In the genomic region with DNA sequence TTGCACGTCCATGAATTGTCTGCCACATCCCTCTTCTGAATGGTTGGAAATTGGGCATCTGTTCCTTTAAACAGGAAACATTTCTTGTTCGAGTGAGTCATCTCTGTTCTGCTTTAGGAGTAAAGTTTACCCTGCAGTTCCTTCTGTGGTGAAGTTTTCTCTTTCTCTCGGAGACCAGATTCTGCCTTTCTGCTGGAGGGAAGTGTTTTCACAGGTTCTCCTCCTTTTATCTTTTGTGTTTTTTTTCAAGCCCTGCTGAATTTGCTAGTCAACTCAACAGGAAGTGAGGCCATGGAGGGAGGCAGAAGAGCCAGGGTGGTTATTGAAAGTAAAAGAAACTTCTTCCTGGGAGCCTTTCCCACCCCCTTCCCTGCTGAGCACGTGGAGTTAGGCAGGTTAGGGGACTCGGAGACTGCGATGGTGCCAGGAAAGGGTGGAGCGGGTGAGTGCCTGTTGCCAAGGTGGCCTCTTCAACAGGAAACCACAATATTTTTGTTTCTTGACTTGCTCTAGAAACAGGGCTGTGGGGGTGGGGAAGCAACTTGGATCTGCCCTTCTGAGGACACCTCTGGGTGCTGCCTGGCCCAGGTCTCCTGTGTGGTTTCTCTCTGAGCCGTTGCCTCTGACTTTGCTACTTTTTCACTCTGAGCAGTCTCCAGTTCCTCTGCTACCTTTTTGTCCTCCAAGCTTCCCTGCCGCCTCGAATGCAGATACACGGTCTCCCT, we compare ENCODE assay signal across 1 cellular context.
TF ChIP-seq lines count a peak whose summit lies in the region.

No MANE protein-coding gene starts in this region.

TF ChIP-seq in K562, 482 proteins besides CTCF, POLR2A, EP300 and RAD21 (continued from another document):
- TF ChIP-seq, protein P1, sequence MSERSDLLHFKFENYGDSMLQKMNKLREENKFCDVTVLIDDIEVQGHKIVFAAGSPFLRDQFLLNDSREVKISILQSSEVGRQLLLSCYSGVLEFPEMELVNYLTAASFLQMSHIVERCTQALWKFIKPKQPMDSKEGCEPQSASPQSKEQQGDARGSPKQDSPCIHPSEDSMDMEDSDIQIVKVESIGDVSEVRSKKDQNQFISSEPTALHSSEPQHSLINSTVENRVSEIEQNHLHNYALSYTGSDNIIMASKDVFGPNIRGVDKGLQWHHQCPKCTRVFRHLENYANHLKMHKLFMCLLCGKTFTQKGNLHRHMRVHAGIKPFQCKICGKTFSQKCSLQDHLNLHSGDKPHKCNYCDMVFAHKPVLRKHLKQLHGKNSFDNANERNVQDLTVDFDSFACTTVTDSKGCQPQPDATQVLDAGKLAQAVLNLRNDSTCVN (CRISPR knock-in tag; IDR thresholded peaks at IDR 0.05) = 0 out of 2 replicates have a peak, but pooled peaks have one; percentile 3
- TF ChIP-seq RFX1 (IDR thresholded peaks at IDR 0.05) = peak; percentile 34; the same call in 1 of the 2 replicates
- TF ChIP-seq ATF7 (IDR thresholded peaks at IDR 0.05) = peak; percentile 43; the same call in 1 of the 2 replicates
- TF ChIP-seq, protein P2, sequence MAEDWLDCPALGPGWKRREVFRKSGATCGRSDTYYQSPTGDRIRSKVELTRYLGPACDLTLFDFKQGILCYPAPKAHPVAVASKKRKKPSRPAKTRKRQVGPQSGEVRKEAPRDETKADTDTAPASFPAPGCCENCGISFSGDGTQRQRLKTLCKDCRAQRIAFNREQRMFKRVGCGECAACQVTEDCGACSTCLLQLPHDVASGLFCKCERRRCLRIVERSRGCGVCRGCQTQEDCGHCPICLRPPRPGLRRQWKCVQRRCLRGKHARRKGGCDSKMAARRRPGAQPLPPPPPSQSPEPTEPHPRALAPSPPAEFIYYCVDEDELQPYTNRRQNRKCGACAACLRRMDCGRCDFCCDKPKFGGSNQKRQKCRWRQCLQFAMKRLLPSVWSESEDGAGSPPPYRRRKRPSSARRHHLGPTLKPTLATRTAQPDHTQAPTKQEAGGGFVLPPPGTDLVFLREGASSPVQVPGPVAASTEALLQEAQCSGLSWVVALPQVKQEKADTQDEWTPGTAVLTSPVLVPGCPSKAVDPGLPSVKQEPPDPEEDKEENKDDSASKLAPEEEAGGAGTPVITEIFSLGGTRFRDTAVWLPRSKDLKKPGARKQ (CRISPR knock-in tag; IDR thresholded peaks at IDR 0.05) = no peak
- TF ChIP-seq, protein P3, sequence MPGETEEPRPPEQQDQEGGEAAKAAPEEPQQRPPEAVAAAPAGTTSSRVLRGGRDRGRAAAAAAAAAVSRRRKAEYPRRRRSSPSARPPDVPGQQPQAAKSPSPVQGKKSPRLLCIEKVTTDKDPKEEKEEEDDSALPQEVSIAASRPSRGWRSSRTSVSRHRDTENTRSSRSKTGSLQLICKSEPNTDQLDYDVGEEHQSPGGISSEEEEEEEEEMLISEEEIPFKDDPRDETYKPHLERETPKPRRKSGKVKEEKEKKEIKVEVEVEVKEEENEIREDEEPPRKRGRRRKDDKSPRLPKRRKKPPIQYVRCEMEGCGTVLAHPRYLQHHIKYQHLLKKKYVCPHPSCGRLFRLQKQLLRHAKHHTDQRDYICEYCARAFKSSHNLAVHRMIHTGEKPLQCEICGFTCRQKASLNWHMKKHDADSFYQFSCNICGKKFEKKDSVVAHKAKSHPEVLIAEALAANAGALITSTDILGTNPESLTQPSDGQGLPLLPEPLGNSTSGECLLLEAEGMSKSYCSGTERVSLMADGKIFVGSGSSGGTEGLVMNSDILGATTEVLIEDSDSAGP (CRISPR knock-in tag; IDR thresholded peaks at IDR 0.05) = peak; percentile 92
- TF ChIP-seq TAF1 (IDR thresholded peaks at IDR 0.05; ENCODE audit: control insufficient read depth, extremely low read depth, insufficient read depth, low read length, severe bottlenecking) = peak; percentile 17
- TF ChIP-seq MYC (IDR thresholded peaks at IDR 0.05; ENCODE audit: low read depth, low read length) = peak; percentile 76; the same call in 1 of the 2 replicates
- TF ChIP-seq MYC (CRISPR knock-in tag; IDR thresholded peaks at IDR 0.05; ENCODE audit: borderline replicate concordance, low read depth) = no peak
- TF ChIP-seq RUNX1 (IDR thresholded peaks at IDR 0.05; ENCODE audit: low read depth) = no peak
- no peak for TF ChIP-seq HDAC8 (tag; IDR thresholded peaks at IDR 0.05)
- no peak for TF ChIP-seq HEY1 (CRISPR knock-in tag; IDR thresholded peaks at IDR 0.05; ENCODE audit: borderline replicate concordance)
- TF ChIP-seq POLR2G (IDR thresholded peaks at IDR 0.05; ENCODE audit: low read depth, low read length) = peak; percentile 46; the same call in 1 of the 2 replicates
- TF ChIP-seq SMAD4 (CRISPR knock-in tag; conservative IDR thresholded peaks at IDR 0.05) = no peak
- TF ChIP-seq, protein P4, sequence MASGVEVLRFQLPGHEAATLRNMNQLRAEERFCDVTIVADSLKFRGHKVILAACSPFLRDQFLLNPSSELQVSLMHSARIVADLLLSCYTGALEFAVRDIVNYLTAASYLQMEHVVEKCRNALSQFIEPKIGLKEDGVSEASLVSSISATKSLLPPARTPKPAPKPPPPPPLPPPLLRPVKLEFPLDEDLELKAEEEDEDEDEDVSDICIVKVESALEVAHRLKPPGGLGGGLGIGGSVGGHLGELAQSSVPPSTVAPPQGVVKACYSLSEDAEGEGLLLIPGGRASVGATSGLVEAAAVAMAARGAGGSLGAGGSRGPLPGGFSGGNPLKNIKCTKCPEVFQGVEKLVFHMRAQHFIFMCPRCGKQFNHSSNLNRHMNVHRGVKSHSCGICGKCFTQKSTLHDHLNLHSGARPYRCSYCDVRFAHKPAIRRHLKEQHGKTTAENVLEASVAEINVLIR (CRISPR knock-in tag; IDR thresholded peaks at IDR 0.05) = no peak
- peak; percentile 24; the same call in 1 of the 2 replicates for TF ChIP-seq SMARCE1 (IDR thresholded peaks at IDR 0.05)
- no peak for TF ChIP-seq PTTG1 (tag; IDR thresholded peaks at IDR 0.05; ENCODE audit: low read depth)
- TF ChIP-seq NFRKB (IDR thresholded peaks at IDR 0.05; ENCODE audit: low read depth) = peak; percentile 79
- peak; percentile 83 for TF ChIP-seq L3MBTL2 (IDR thresholded peaks at IDR 0.05)
- TF ChIP-seq MTA1 (IDR thresholded peaks at IDR 0.05; ENCODE audit: borderline replicate concordance) = 0 out of 2 replicates have a peak, but pooled peaks have one; percentile 25
- no peak for TF ChIP-seq SREBF1 (IDR thresholded peaks at IDR 0.05; ENCODE audit: borderline replicate concordance, low read depth, low read length)
- TF ChIP-seq, protein P5, sequence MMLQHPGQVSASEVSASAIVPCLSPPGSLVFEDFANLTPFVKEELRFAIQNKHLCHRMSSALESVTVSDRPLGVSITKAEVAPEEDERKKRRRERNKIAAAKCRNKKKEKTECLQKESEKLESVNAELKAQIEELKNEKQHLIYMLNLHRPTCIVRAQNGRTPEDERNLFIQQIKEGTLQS (IDR thresholded peaks at IDR 0.05) = peak; percentile 91
- TF ChIP-seq, protein P5 (CRISPR knock-in tag; conservative IDR thresholded peaks at IDR 0.05) = no peak
- TF ChIP-seq XRCC5 (IDR thresholded peaks at IDR 0.05; ENCODE audit: low read depth, low read length) = no peak
- TF ChIP-seq ZNF77 (CRISPR knock-in tag; IDR thresholded peaks at IDR 0.05) = no peak
- TF ChIP-seq ETV1 (tag; conservative IDR thresholded peaks at IDR 0.05; ENCODE audit: low read depth) = peak; percentile 45
- 0 out of 2 replicates have a peak, but pooled peaks have one; percentile 5 for TF ChIP-seq ZNF668 (CRISPR knock-in tag; IDR thresholded peaks at IDR 0.05)
- no peak for TF ChIP-seq HOXB6 (CRISPR knock-in tag; IDR thresholded peaks at IDR 0.05; ENCODE audit: borderline replicate concordance)
- no peak for TF ChIP-seq CAMTA2 (CRISPR knock-in tag; conservative IDR thresholded peaks at IDR 0.05)
- peak; percentile 37 for TF ChIP-seq RBBP5 (IDR thresholded peaks at IDR 0.05; ENCODE audit: borderline replicate concordance, insufficient read depth, low read length, poor library complexity, severe bottlenecking)
TF ChIP-seq in K562: peak in this region for 57.
